ENCODE assay signal across 8 cellular contexts in the genomic region with DNA sequence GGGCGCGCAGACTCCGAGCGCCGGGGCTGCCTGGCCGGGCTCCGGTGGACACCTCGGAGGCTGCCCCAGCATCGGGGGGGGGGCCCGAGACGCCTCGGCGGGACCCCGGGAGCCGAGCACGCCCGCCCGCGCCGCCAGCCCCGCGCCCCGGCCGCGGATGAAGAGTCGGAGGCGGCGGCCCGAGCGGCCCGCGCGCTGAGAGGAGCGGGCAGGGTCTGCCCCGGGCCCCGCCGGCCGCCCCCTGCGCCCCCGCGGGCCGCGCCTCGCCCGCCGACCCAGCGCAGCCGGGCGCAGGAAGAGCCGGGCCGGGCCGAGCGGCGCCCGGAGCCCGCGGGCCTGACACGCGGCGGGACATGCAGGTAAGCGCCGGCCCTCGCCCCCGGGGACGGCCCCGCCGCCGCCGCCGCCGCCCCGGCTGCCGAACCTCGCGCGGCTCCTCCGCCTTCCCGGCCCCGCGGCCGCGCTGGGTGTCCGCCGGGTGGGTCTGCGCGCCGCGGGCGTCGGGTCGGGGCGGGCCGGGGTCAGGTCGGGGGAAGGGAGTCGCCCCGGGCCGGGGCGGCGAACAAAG.
DNase-seq lines count a peak whose midpoint lies in the region; ATAC-seq and TF ChIP-seq lines count a peak whose summit lies in the region.

No MANE protein-coding gene starts in this region.

- H3K27ac ChIP-seq in SJSA1 (no peak overlapping the region), iPS DF 6.9 (ENCODE audit: low read length) (no peak overlapping the region), skeletal muscle tissue (ENCODE audit: low read depth, low read length) (no peak overlapping the region)

- H3K9me3 ChIP-seq in SJSA1 (replicated peaks): peaks cover 3% of the 10 kb centered on the region; the same call in 1 of the 2 replicates
- H3K9me3 ChIP-seq in iPS DF 6.9 (ENCODE audit: control insufficient read depth, insufficient read depth, low read length): no peaks in the 10 kb centered on the region
- no peaks in the 10 kb centered on the region for H3K9me3 ChIP-seq in skeletal muscle tissue (ENCODE audit: control insufficient read depth in 3 of 3, low read length in 3 of 3)

- H3K27me3 ChIP-seq in SJSA1 (replicated peaks) (peaks cover 35% of the 10 kb centered on the region), iPS DF 6.9 (ENCODE audit: control insufficient read depth, insufficient read depth, low read length) (peaks cover 36% of the 10 kb centered on the region), skeletal muscle tissue (ENCODE audit: control insufficient read depth in 3 of 3, insufficient read depth in 3 of 3, low read length in 3 of 3) (peaks cover 32 to 67% (median 60%) of the 10 kb centered on the region in 3 donors)

- DNase-seq in GM13976 (ENCODE audit: low spot score): peak; percentile 59
- no peak for DNase-seq in SJSA1 (ENCODE audit: low read depth in 1 of 2, low spot score in 2 of 2)
- DNase-seq in iPS DF 6.9 (ENCODE audit: low read depth, low spot score): no peak
- no peak for DNase-seq in ureter (ENCODE audit: low spot score)
- DNase-seq in stimulated activated CD4-positive, alpha-beta T cell treated with anti-CD3 and anti-CD28 coated beads, Interleukin-4, amount 100 ng/mL, for 24 hours: no peak
- DNase-seq in NCI-H526 treated with DMSO at 0.1 percent for 48 hours (lab: John Stamatoyannopoulos, UW): no peak

- H3K36me3 ChIP-seq in SJSA1 (no peaks in the 10 kb centered on the region), iPS DF 6.9 (ENCODE audit: control insufficient read depth, insufficient read depth, low read length) (no peaks in the 10 kb centered on the region), skeletal muscle tissue (ENCODE audit: control insufficient read depth in 3 of 3, insufficient read depth in 3 of 3, low read length in 3 of 3) (no peaks in the 10 kb centered on the region)

- in situ Hi-C loops in GM13976 (cut with MboI; ENCODE audit: low sequenced_read_pairs, unreplicated experiment): no loop called here

- H3K4me1 ChIP-seq in SJSA1 (replicated peaks) (peaks cover 30% of the 10 kb centered on the region), iPS DF 6.9 (ENCODE audit: control insufficient read depth, insufficient read depth, low read length) (no peaks in the 10 kb centered on the region; the same call in 1 of the 2 replicates), skeletal muscle tissue (ENCODE audit: control insufficient read depth in 3 of 3, insufficient read depth in 3 of 3, low read length in 3 of 3) (peaks cover 8 to 12% (median 11%) of the 10 kb centered on the region in 3 donors)

- ATAC-seq in HG03439 (IDR thresholded peaks at IDR 0.05; ENCODE audit: unreplicated experiment): no peak

- TF ChIP-seq CTCF in GM13976 (IDR thresholded peaks at IDR 0.05; ENCODE audit: borderline replicate concordance, control extremely low read depth, extremely low read depth, insufficient read depth, missing control alignments): no peak

- no peak overlapping the region for H3K9ac ChIP-seq in skeletal muscle tissue (ENCODE audit: low read depth in 1 of 3, low read length in 3 of 3)

- no CpG with 5 or more reads among the region's 99 CpGs for WGBS in iPS DF 6.9 (ENCODE audit: insufficient coverage, insufficient read length)

- H3K4me3 ChIP-seq in SJSA1 (peak overlapping the region; percentile 67), iPS DF 6.9 (ENCODE audit: low read length) (peak overlapping the region; percentile 55; the same call in 1 of the 2 replicates), skeletal muscle tissue (ENCODE audit: low read length in 3 of 3) (peak overlapping the region in 2 of 3 donors; percentile 4 to 45)
